1 cellular context compared by ENCODE assay signal in genomic region chr4:76830612-76831474, GRCh38.
TF ChIP-seq lines count a peak whose summit lies in the region.

No MANE protein-coding gene starts in this region.

TF ChIP-seq in HepG2, 621 proteins besides CTCF, POLR2A, EP300 and RAD21 (continued from another document and continues in another):
- TF ChIP-seq DDIT3 (CRISPR knock-in tag; IDR thresholded peaks at IDR 0.05), result no peak
- no peak for TF ChIP-seq DNMT3B (CRISPR knock-in tag; conservative IDR thresholded peaks at IDR 0.05)
- peak; percentile 22; the same call in 1 of the 2 replicates for TF ChIP-seq KAT7 (CRISPR knock-in tag; IDR thresholded peaks at IDR 0.05; ENCODE audit: borderline replicate concordance)
- TF ChIP-seq ZFAT (CRISPR knock-in tag; conservative IDR thresholded peaks at IDR 0.05), result no peak
- TF ChIP-seq ZNF747 (CRISPR knock-in tag; IDR thresholded peaks at IDR 0.05; ENCODE audit: borderline replicate concordance), result no peak
- TF ChIP-seq NR2F2 (IDR thresholded peaks at IDR 0.05; ENCODE audit: borderline replicate concordance, low read depth), result peak; percentile 85
- peak; percentile 55 for TF ChIP-seq ZEB1 (IDR thresholded peaks at IDR 0.05; ENCODE audit: insufficient replicate concordance, low read depth)
- TF ChIP-seq, protein P1, sequence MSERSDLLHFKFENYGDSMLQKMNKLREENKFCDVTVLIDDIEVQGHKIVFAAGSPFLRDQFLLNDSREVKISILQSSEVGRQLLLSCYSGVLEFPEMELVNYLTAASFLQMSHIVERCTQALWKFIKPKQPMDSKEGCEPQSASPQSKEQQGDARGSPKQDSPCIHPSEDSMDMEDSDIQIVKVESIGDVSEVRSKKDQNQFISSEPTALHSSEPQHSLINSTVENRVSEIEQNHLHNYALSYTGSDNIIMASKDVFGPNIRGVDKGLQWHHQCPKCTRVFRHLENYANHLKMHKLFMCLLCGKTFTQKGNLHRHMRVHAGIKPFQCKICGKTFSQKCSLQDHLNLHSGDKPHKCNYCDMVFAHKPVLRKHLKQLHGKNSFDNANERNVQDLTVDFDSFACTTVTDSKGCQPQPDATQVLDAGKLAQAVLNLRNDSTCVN (CRISPR knock-in tag; IDR thresholded peaks at IDR 0.05; ENCODE audit: borderline replicate concordance), result no peak; the same call in 1 of the 2 replicates
- no peak for TF ChIP-seq SMARCE1 (IDR thresholded peaks at IDR 0.05; ENCODE audit: borderline replicate concordance)
- TF ChIP-seq FOSL2 (CRISPR knock-in tag; IDR thresholded peaks at IDR 0.05), result peak; percentile 66
- TF ChIP-seq ZGPAT (CRISPR knock-in tag; IDR thresholded peaks at IDR 0.05), result peak; percentile 69
- no peak for TF ChIP-seq ZNF775 (CRISPR knock-in tag; IDR thresholded peaks at IDR 0.05; ENCODE audit: borderline replicate concordance)
- no peak for TF ChIP-seq ZNF570 (CRISPR knock-in tag; IDR thresholded peaks at IDR 0.05; ENCODE audit: borderline replicate concordance)
- TF ChIP-seq ELF1 (CRISPR knock-in tag; IDR thresholded peaks at IDR 0.05), result peak; percentile 88
- no peak for TF ChIP-seq RFX1 (IDR thresholded peaks at IDR 0.05)
- no peak for TF ChIP-seq GTF3A (CRISPR knock-in tag; conservative IDR thresholded peaks at IDR 0.05)
- TF ChIP-seq, protein P2, sequence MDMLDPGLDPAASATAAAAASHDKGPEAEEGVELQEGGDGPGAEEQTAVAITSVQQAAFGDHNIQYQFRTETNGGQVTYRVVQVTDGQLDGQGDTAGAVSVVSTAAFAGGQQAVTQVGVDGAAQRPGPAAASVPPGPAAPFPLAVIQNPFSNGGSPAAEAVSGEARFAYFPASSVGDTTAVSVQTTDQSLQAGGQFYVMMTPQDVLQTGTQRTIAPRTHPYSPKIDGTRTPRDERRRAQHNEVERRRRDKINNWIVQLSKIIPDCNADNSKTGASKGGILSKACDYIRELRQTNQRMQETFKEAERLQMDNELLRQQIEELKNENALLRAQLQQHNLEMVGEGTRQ (IDR thresholded peaks at IDR 0.05; ENCODE audit: low read depth, low read length), result no peak
- TF ChIP-seq, protein P2 (CRISPR knock-in tag; IDR thresholded peaks at IDR 0.05; ENCODE audit: borderline replicate concordance), result no peak
- TF ChIP-seq ZNF792 (CRISPR knock-in tag; IDR thresholded peaks at IDR 0.05), result peak; percentile 30; the same call in 1 of the 2 replicates
- no peak for TF ChIP-seq ZNF142 (CRISPR knock-in tag; IDR thresholded peaks at IDR 0.05)
- no peak for TF ChIP-seq ZNF530 (CRISPR knock-in tag; IDR thresholded peaks at IDR 0.05; ENCODE audit: low read depth)
- TF ChIP-seq PAF1 (CRISPR knock-in tag; IDR thresholded peaks at IDR 0.05), result no peak
- TF ChIP-seq ZNF264 (CRISPR knock-in tag; IDR thresholded peaks at IDR 0.05), result no peak
- TF ChIP-seq CENPX (CRISPR knock-in tag; IDR thresholded peaks at IDR 0.05), result no peak
- peak; percentile 79 for TF ChIP-seq ELF3 (CRISPR knock-in tag; IDR thresholded peaks at IDR 0.05)
- no peak; the same call in 1 of the 2 replicates for TF ChIP-seq KMT2B (CRISPR knock-in tag; IDR thresholded peaks at IDR 0.05)
- TF ChIP-seq ZNF713 (CRISPR knock-in tag; IDR thresholded peaks at IDR 0.05), result 0 out of 2 replicates have a peak, but pooled peaks have one; percentile 33
- TF ChIP-seq MED8 (CRISPR knock-in tag; IDR thresholded peaks at IDR 0.05; ENCODE audit: insufficient replicate concordance), result peak; percentile 49
- no peak for TF ChIP-seq ZBTB14 (CRISPR knock-in tag; IDR thresholded peaks at IDR 0.05)
- TF ChIP-seq, protein P3, sequence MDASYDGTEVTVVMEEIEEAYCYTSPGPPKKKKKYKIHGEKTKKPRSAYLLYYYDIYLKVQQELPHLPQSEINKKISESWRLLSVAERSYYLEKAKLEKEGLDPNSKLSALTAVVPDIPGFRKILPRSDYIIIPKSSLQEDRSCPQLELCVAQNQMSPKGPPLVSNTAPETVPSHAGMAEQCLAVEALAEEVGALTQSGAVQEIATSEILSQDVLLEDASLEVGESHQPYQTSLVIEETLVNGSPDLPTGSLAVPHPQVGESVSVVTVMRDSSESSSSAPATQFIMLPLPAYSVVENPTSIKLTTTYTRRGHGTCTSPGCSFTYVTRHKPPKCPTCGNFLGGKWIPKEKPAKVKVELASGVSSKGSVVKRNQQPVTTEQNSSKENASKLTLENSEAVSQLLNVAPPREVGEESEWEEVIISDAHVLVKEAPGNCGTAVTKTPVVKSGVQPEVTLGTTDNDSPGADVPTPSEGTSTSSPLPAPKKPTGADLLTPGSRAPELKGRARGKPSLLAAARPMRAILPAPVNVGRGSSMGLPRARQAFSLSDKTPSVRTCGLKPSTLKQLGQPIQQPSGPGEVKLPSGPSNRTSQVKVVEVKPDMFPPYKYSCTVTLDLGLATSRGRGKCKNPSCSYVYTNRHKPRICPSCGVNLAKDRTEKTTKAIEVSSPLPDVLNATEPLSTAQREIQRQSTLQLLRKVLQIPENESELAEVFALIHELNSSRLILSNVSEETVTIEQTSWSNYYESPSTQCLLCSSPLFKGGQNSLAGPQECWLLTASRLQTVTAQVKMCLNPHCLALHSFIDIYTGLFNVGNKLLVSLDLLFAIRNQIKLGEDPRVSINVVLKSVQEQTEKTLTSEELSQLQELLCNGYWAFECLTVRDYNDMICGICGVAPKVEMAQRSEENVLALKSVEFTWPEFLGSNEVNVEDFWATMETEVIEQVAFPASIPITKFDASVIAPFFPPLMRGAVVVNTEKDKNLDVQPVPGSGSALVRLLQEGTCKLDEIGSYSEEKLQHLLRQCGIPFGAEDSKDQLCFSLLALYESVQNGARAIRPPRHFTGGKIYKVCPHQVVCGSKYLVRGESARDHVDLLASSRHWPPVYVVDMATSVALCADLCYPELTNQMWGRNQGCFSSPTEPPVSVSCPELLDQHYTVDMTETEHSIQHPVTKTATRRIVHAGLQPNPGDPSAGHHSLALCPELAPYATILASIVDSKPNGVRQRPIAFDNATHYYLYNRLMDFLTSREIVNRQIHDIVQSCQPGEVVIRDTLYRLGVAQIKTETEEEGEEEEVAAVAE (CRISPR knock-in tag; IDR thresholded peaks at IDR 0.05; ENCODE audit: borderline replicate concordance), result no peak
- no peak for TF ChIP-seq MTF2 (CRISPR knock-in tag; IDR thresholded peaks at IDR 0.05; ENCODE audit: borderline replicate concordance)
- TF ChIP-seq, protein P4, sequence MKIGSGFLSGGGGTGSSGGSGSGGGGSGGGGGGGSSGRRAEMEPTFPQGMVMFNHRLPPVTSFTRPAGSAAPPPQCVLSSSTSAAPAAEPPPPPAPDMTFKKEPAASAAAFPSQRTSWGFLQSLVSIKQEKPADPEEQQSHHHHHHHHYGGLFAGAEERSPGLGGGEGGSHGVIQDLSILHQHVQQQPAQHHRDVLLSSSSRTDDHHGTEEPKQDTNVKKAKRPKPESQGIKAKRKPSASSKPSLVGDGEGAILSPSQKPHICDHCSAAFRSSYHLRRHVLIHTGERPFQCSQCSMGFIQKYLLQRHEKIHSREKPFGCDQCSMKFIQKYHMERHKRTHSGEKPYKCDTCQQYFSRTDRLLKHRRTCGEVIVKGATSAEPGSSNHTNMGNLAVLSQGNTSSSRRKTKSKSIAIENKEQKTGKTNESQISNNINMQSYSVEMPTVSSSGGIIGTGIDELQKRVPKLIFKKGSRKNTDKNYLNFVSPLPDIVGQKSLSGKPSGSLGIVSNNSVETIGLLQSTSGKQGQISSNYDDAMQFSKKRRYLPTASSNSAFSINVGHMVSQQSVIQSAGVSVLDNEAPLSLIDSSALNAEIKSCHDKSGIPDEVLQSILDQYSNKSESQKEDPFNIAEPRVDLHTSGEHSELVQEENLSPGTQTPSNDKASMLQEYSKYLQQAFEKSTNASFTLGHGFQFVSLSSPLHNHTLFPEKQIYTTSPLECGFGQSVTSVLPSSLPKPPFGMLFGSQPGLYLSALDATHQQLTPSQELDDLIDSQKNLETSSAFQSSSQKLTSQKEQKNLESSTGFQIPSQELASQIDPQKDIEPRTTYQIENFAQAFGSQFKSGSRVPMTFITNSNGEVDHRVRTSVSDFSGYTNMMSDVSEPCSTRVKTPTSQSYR (CRISPR knock-in tag; IDR thresholded peaks at IDR 0.05; ENCODE audit: borderline replicate concordance), result 0 out of 2 replicates have a peak, but pooled peaks have one; percentile 22
- TF ChIP-seq RARA (CRISPR knock-in tag; IDR thresholded peaks at IDR 0.05), result peak; percentile 98
- TF ChIP-seq ZNF607 (CRISPR knock-in tag; IDR thresholded peaks at IDR 0.05; ENCODE audit: borderline replicate concordance), result peak; percentile 57; the same call in 1 of the 2 replicates
- no peak for TF ChIP-seq CBX5 (CRISPR knock-in tag; IDR thresholded peaks at IDR 0.05; ENCODE audit: borderline replicate concordance)
- no peak for TF ChIP-seq SALL2 (CRISPR knock-in tag; IDR thresholded peaks at IDR 0.05)
- TF ChIP-seq GATAD1 (CRISPR knock-in tag; IDR thresholded peaks at IDR 0.05), result peak; percentile 60; the same call in 1 of the 2 replicates
- TF ChIP-seq TIGD3 (CRISPR knock-in tag; IDR thresholded peaks at IDR 0.05; ENCODE audit: borderline replicate concordance), result no peak
- TF ChIP-seq SETDB1 (CRISPR knock-in tag; IDR thresholded peaks at IDR 0.05; ENCODE audit: borderline replicate concordance), result no peak
- no peak for TF ChIP-seq CCAR2 (optimal IDR thresholded peaks at IDR 0.05; ENCODE audit: low read depth, low read length)
- no peak for TF ChIP-seq ETV6 (CRISPR knock-in tag; conservative IDR thresholded peaks at IDR 0.05)
- TF ChIP-seq FOSL1 (CRISPR knock-in tag; IDR thresholded peaks at IDR 0.05; ENCODE audit: borderline replicate concordance), result no peak
- no peak for TF ChIP-seq ZKSCAN1 (IDR thresholded peaks at IDR 0.05; ENCODE audit: low read length)
